ENCODE assay signal across 9 cellular contexts in genomic region chr17:7204828-7205461, GRCh38. TPM values are rescaled to one million over a fixed set of nuclear protein-coding genes. Genes with fewer than 3 reads are reported as not detected.
DNase-seq lines count a peak whose midpoint lies in the region; ATAC-seq and TF ChIP-seq lines count a peak whose summit lies in the region.
"Had no signal": no experiment of that assay in that cellular context is flagged by ENCODE, and none has a peak within 500 bp of the region (broad histone marks: within the 10 kb centered on the region; RNA-seq: fewer than 3 reads in every experiment).

No MANE protein-coding gene starts in this region.

- H3K4me1 Mint-ChIP-seq in activated naive CD8-positive, alpha-beta T cell (ENCODE audit: low read depth), result peaks cover 28% of the 10 kb centered on the region

- peak overlapping the region; percentile 74 for H3K27ac Mint-ChIP-seq in activated naive CD8-positive, alpha-beta T cell

- H3K27me3 ChIP-seq in cardiac muscle cell, result no peaks in the 10 kb centered on the region
- no peaks in the 10 kb centered on the region for H3K27me3 ChIP-seq in parathyroid adenoma (ENCODE audit: control insufficient read depth, insufficient read depth, low read length)
- no peaks in the 10 kb centered on the region for H3K27me3 ChIP-seq in thymus (ENCODE audit: control insufficient read depth, insufficient read depth)

- H3K4me3 ChIP-seq in cardiac muscle cell (peak overlapping the region; percentile 27), parathyroid adenoma (ENCODE audit: low read depth, low read length) (peak overlapping the region; percentile 12), thymus (ENCODE audit: low read length) (peak overlapping the region; percentile 61)
- H3K4me3 ChIP-seq: HAP-1 had no signal

- H3K36me3 ChIP-seq in cardiac muscle cell, result peaks cover 27% of the 10 kb centered on the region
- no peaks in the 10 kb centered on the region for H3K36me3 ChIP-seq in parathyroid adenoma (ENCODE audit: control insufficient read depth, insufficient read depth, low read length)
- H3K36me3 ChIP-seq in thymus (ENCODE audit: control insufficient read depth, insufficient read depth), result peaks cover 18% of the 10 kb centered on the region
- H3K36me3 ChIP-seq: HAP-1 had no signal

- peak; percentile 78 for ATAC-seq in HG03439 (IDR thresholded peaks at IDR 0.05; ENCODE audit: unreplicated experiment)

- TF ChIP-seq POLR2A in GM19193 (IDR thresholded peaks at IDR 0.05; ENCODE audit: extremely low read depth, insufficient read depth, insufficient read length), result peak; percentile 30

- under 1% methylated on average over 34 of the region's 34 CpGs for WGBS in thymus

- peak; percentile 82 for DNase-seq in Ammon's horn (ENCODE audit: low spot score)
- peak; percentile 94 to 96 for DNase-seq in SHP77 (lab: John Stamatoyannopoulos, UW)
- peak; percentile 90 to 96 for DNase-seq in cardiac muscle cell (ENCODE audit: low read depth in 1 of 2, low spot score in 1 of 2)

- no peaks in the 10 kb centered on the region for H3K9me3 Mint-ChIP-seq in activated naive CD8-positive, alpha-beta T cell (ENCODE audit: low read depth)

- H3K9ac ChIP-seq in parathyroid adenoma, result no peak overlapping the region

- H3K4me1 ChIP-seq in cardiac muscle cell (ENCODE audit: low read depth) (peaks cover 18% of the 10 kb centered on the region), parathyroid adenoma (peaks cover 4% of the 10 kb centered on the region), thymus (ENCODE audit: control insufficient read depth, insufficient read depth, low read length) (peaks cover 2% of the 10 kb centered on the region)
- H3K4me1 ChIP-seq: HAP-1 had no signal

- peak overlapping the region; percentile 57 for H3K27ac ChIP-seq in cardiac muscle cell
- no peak overlapping the region for H3K27ac ChIP-seq in parathyroid adenoma
- H3K27ac ChIP-seq in thymus (ENCODE audit: low read depth), result peak overlapping the region; percentile 80

- H3K36me3 Mint-ChIP-seq in activated naive CD8-positive, alpha-beta T cell, result peaks cover 4% of the 10 kb centered on the region

- peak overlapping the region; percentile 71 for H3K4me3 Mint-ChIP-seq in activated naive CD8-positive, alpha-beta T cell

- H3K27me3 Mint-ChIP-seq in activated naive CD8-positive, alpha-beta T cell, result no peaks in the 10 kb centered on the region

- TF ChIP-seq CTCF in cardiac muscle cell (IDR thresholded peaks at IDR 0.05; ENCODE audit: low read depth, low read length) (no peak), parathyroid adenoma (IDR thresholded peaks at IDR 0.05) (no peak)

- H3K79me2 ChIP-seq in parathyroid adenoma, result no peaks in the 10 kb centered on the region

- peak overlapping the region; percentile 59 for H3K4me2 ChIP-seq in parathyroid adenoma (ENCODE audit: low read length)

- H3K9me3 ChIP-seq in cardiac muscle cell (ENCODE audit: low read depth) (no peaks in the 10 kb centered on the region), parathyroid adenoma (ENCODE audit: control insufficient read depth, low read length) (no peaks in the 10 kb centered on the region), thymus (ENCODE audit: control insufficient read depth) (no peaks in the 10 kb centered on the region)
- H3K9me3 ChIP-seq: HAP-1 had no signal

- H2AFZ ChIP-seq in parathyroid adenoma, result peak overlapping the region; percentile 51

RNA-seq across cellular contexts. Expression of gene DLG4, which starts 14.7 kb away (rescaled TPM):
- total RNA-seq in cardiac muscle cell, result 32.9 and 40.6 TPM in 2 replicates
- polyA plus RNA-seq in cardiac muscle cell (6.8 and 7.4 TPM in 2 replicates), thymus (15.1 TPM)

RNA-seq across cellular contexts. Expression of gene ACADVL, which starts 14.8 kb away (rescaled TPM):
- total RNA-seq in cardiac muscle cell, result 291 and 364 TPM in 2 replicates
- polyA plus RNA-seq in cardiac muscle cell (573 and 681 TPM in 2 replicates), thymus (990 TPM)

RNA-seq across cellular contexts. Expression of gene ASGR1, which starts 25.8 kb away (rescaled TPM):
- 19.8 and 20.2 TPM in 2 replicates for total RNA-seq in cardiac muscle cell
- polyA plus RNA-seq in cardiac muscle cell (19.2 and 21.7 TPM in 2 replicates), thymus (3.3 TPM)

RNA-seq across cellular contexts. Expression of gene DVL2, which starts 29.4 kb away (rescaled TPM):
- total RNA-seq in cardiac muscle cell, result 87.4 and 121 TPM in 2 replicates
- polyA plus RNA-seq in cardiac muscle cell, result 79.2 and 80.3 TPM in 2 replicates
- polyA plus RNA-seq in thymus, result 26.6 TPM

RNA-seq across cellular contexts. Expression of gene PHF23, which starts 34.3 kb away (rescaled TPM):
- total RNA-seq in cardiac muscle cell, result 53.5 and 57.7 TPM in 2 replicates
- polyA plus RNA-seq in cardiac muscle cell, result 53.9 and 65.0 TPM in 2 replicates
- polyA plus RNA-seq in thymus, result 47.5 TPM
